ENCODE assay signal across 14 cellular contexts in genomic region chr15:37109151-37109912, GRCh38. TPM values are rescaled to one million over a fixed set of nuclear protein-coding genes. Genes with fewer than 3 reads are reported as not detected.
A peak's percentile ranks its signal among the peaks of the same experiment; 100 is the strongest.
DNase-seq lines count a peak whose midpoint lies in the region; ATAC-seq, FAIRE-seq and TF ChIP-seq lines count a peak whose summit lies in the region.
"Had no signal": no experiment of that assay in that cellular context is flagged by ENCODE, and none has a peak within 500 bp of the region (broad histone marks: within the 10 kb centered on the region; RNA-seq: fewer than 3 reads in every experiment).

No MANE protein-coding gene starts in this region.

- FAIRE-seq in small intestine (lab: Jason Lieb, UNC) = no peak
- FAIRE-seq: bronchial epithelial cell had no signal

- H3K4me3 Mint-ChIP-seq in endodermal cell (peak overlapping the region; percentile 61), nephron (peak overlapping the region; percentile 96 to 98 (median 98))
- H3K4me3 Mint-ChIP-seq in activated CD8-positive, alpha-beta memory T cell treated with anti-CD3 and anti-CD28 coated beads, Interleukin-2, amount 10 ng/mL, durations not matched to agents 7 days and 5 days = no peak overlapping the region
- H3K4me3 Mint-ChIP-seq: natural killer cell treated with Interleukin-12 subunit alpha and Interleukin-12 subunit beta and Interleukin-15 and Interleukin-18, amount 100 ng/mL, for 72 hours had no signal

- H3K9ac ChIP-seq in endodermal cell (ENCODE audit: extremely low read depth, low read length, poor library complexity, severe bottlenecking) = no peak overlapping the region

- POLR2A ChIA-PET in HEK293T (lab: Yijun Ruan, JAX) = interaction anchor here (1.7 kb wide), 1 partner anchor 212 kb away, joined by 6 read pairs; no protein-coding TSS in a partner anchor

- H3K4me3 ChIP-seq in left ventricle myocardium inferior = peak overlapping the region; percentile 66
- H3K4me3 ChIP-seq in endodermal cell (ENCODE audit: low read length) = peak overlapping the region; percentile 82
- peak overlapping the region in 1 of 2 donors; percentile 62 for H3K4me3 ChIP-seq in small intestine (ENCODE audit: low read depth in 1 of 2, low read length in 2 of 2)

- WGBS in endodermal cell (ENCODE audit: insufficient coverage in 1 of 2, insufficient read length in 1 of 2), 2 experiments = 1 to 9% methylated on average over 13 to 18 of the region's 18 CpGs
- WGBS in small intestine, 3 donors = 14 to 42% (median 27%) methylated on average over 18 of the region's 18 CpGs

- H3K4me1 Mint-ChIP-seq in endodermal cell (peaks cover 57% of the 10 kb centered on the region), nephron (peaks cover 54% of the 10 kb centered on the region)
- H3K4me1 Mint-ChIP-seq in activated CD8-positive, alpha-beta memory T cell treated with anti-CD3 and anti-CD28 coated beads, Interleukin-2, amount 10 ng/mL, durations not matched to agents 7 days and 5 days = peaks cover 2% of the 10 kb centered on the region

- no peaks in the 10 kb centered on the region for H3K9me3 ChIP-seq in left ventricle myocardium inferior (replicated peaks)
- H3K9me3 ChIP-seq in endodermal cell (ENCODE audit: control insufficient read depth, low read length) = no peaks in the 10 kb centered on the region
- H3K9me3 ChIP-seq in small intestine (ENCODE audit: control insufficient read depth, low read depth) = no peaks in the 10 kb centered on the region

- H3K9me3 Mint-ChIP-seq in endodermal cell (no peaks in the 10 kb centered on the region), nephron (no peaks in the 10 kb centered on the region)
- no peaks in the 10 kb centered on the region for H3K9me3 Mint-ChIP-seq in activated CD8-positive, alpha-beta memory T cell treated with anti-CD3 and anti-CD28 coated beads, Interleukin-2, amount 10 ng/mL, durations not matched to agents 7 days and 5 days (ENCODE audit: low read depth)
- H3K9me3 Mint-ChIP-seq: natural killer cell treated with Interleukin-12 subunit alpha and Interleukin-12 subunit beta and Interleukin-15 and Interleukin-18, amount 100 ng/mL, for 72 hours had no signal

- no peaks in the 10 kb centered on the region for H3K36me3 Mint-ChIP-seq in endodermal cell (ENCODE audit: low read depth)
- peaks cover 10% of the 10 kb centered on the region for H3K36me3 Mint-ChIP-seq in nephron (ENCODE audit: low read depth)
- H3K36me3 Mint-ChIP-seq in activated CD8-positive, alpha-beta memory T cell treated with anti-CD3 and anti-CD28 coated beads, Interleukin-2, amount 10 ng/mL, durations not matched to agents 7 days and 5 days = peaks cover 2% of the 10 kb centered on the region

- DNase-seq in left ventricle myocardium inferior = no peak
- DNase-seq in left ventricle myocardium superior = no peak
- peak; percentile 82 for DNase-seq in endodermal cell
- DNase-seq in activated CD8-positive, alpha-beta memory T cell treated with anti-CD3 and anti-CD28 coated beads, Interleukin-2, amount 10 ng/mL, durations not matched to agents 7 days and 5 days = no peak
- no peak for DNase-seq in HEK293T (ENCODE audit: extremely low spot score)
- no peak for DNase-seq in small intestine
- no peak for DNase-seq in HuH-7 (ENCODE audit: low spot score)
- DNase-seq: activated CD4-positive, alpha-beta T cell treated with anti-CD3 and anti-CD28 coated beads for 48 hours; DND-41; NCI-H2107; stimulated activated CD4-positive, alpha-beta T cell treated with anti-CD3 and anti-CD28 coated beads, Interleukin-12 subunit alpha, Interleukin-12 subunit beta, amount 100 ng/mL, for 4 hours had no signal

- no peak overlapping the region for H3K27ac Mint-ChIP-seq in endodermal cell
- H3K27ac Mint-ChIP-seq in nephron = peak overlapping the region; percentile 98 to 100 (median 100)
- no peak overlapping the region for H3K27ac Mint-ChIP-seq in activated CD8-positive, alpha-beta memory T cell treated with anti-CD3 and anti-CD28 coated beads, Interleukin-2, amount 10 ng/mL, durations not matched to agents 7 days and 5 days
- H3K27ac Mint-ChIP-seq: natural killer cell treated with Interleukin-12 subunit alpha and Interleukin-12 subunit beta and Interleukin-15 and Interleukin-18, amount 100 ng/mL, for 72 hours had no signal

- intact Hi-C loops in left ventricle myocardium inferior (cut with micrococcal nuclease) = loop anchor here (5.0 kb wide), 1 partner anchor 227 kb away; no protein-coding TSS in a partner anchor
- intact Hi-C loops in left ventricle myocardium superior (cut with micrococcal nuclease) = no loop called here

- H3K36me3 ChIP-seq in left ventricle myocardium inferior (no peaks in the 10 kb centered on the region), endodermal cell (ENCODE audit: control insufficient read depth, insufficient read depth, low read length) (no peaks in the 10 kb centered on the region), small intestine (ENCODE audit: control insufficient read depth in 2 of 2, insufficient read depth in 2 of 2, low read length in 2 of 2) (no peaks in the 10 kb centered on the region)

- H3K4me1 ChIP-seq in left ventricle myocardium inferior (peaks cover 29% of the 10 kb centered on the region), endodermal cell (ENCODE audit: control insufficient read depth, insufficient read depth, low read length) (peaks cover 4% of the 10 kb centered on the region), small intestine (ENCODE audit: control insufficient read depth in 2 of 2, insufficient read depth in 1 of 2, low read depth in 1 of 2, low read length in 1 of 2) (peaks cover 0 to 1% of the 10 kb centered on the region in 2 donors)

- ATAC-seq in left ventricle myocardium superior = no peak
- ATAC-seq in activated CD8-positive, alpha-beta memory T cell treated with anti-CD3 and anti-CD28 coated beads, Interleukin-2, amount 10 ng/mL, durations not matched to agents 7 days and 5 days = no peak
- ATAC-seq: natural killer cell treated with Interleukin-12 subunit alpha and Interleukin-12 subunit beta and Interleukin-15 and Interleukin-18, amount 100 ng/mL, for 72 hours had no signal

- peak overlapping the region; percentile 97 for H3K27ac ChIP-seq in left ventricle myocardium inferior (replicated peaks)
- no peak overlapping the region for H3K27ac ChIP-seq in endodermal cell (ENCODE audit: low read depth, low read length)
- no peak overlapping the region for H3K27ac ChIP-seq in small intestine (ENCODE audit: low read depth in 1 of 2, low read length in 1 of 2)

- TF ChIP-seq CTCF in left ventricle myocardium inferior (IDR thresholded peaks at IDR 0.05; ENCODE audit: borderline replicate concordance) (no peak), endodermal cell (conservative IDR thresholded peaks at IDR 0.05) (no peak), nephron (IDR thresholded peaks at IDR 0.05; ENCODE audit: unreplicated experiment in 3 of 3) (no peak)

- H3K27me3 Mint-ChIP-seq in endodermal cell (ENCODE audit: insufficient read depth) = peaks cover 93% of the 10 kb centered on the region
- peaks cover 82% of the 10 kb centered on the region for H3K27me3 Mint-ChIP-seq in nephron (ENCODE audit: low read depth)
- peaks cover 88% of the 10 kb centered on the region for H3K27me3 Mint-ChIP-seq in activated CD8-positive, alpha-beta memory T cell treated with anti-CD3 and anti-CD28 coated beads, Interleukin-2, amount 10 ng/mL, durations not matched to agents 7 days and 5 days

- H3K27me3 ChIP-seq in left ventricle myocardium inferior (ENCODE audit: low read depth) = peaks cover 61% of the 10 kb centered on the region
- H3K27me3 ChIP-seq in endodermal cell (ENCODE audit: control insufficient read depth, insufficient read depth, low read length, poor library complexity, severe bottlenecking) = peaks cover 89% of the 10 kb centered on the region
- H3K27me3 ChIP-seq in small intestine (ENCODE audit: control insufficient read depth in 2 of 2, insufficient read depth in 2 of 2, low read length in 2 of 2) = peaks cover 0 to 20% of the 10 kb centered on the region in 2 donors

- CTCF ChIA-PET in activated CD8-positive, alpha-beta memory T cell treated with anti-CD3 and anti-CD28 coated beads, Interleukin-2, amount 10 ng/mL, durations not matched to agents 7 days and 5 days (lab: Charles Lee) = no interaction called here
- CTCF ChIA-PET in HEK293T (lab: Yijun Ruan, JAX) = interaction anchor here (1.0 kb wide), 1 partner anchor 12 kb away, joined by 3 read pairs; no protein-coding TSS in a partner anchor

TF ChIP-seq in HEK293T, 16 proteins besides CTCF, POLR2A, EP300 and RAD21:
- TF ChIP-seq NFRKB (IDR thresholded peaks at IDR 0.05) (no peak), SP1 (IDR thresholded peaks at IDR 0.05) (no peak), LEF1 (IDR thresholded peaks at IDR 0.05; ENCODE audit: borderline replicate concordance) (no peak), CTBP1 (IDR thresholded peaks at IDR 0.05; ENCODE audit: borderline replicate concordance) (no peak), TARDBP (IDR thresholded peaks at IDR 0.05) (no peak), HDGF (IDR thresholded peaks at IDR 0.05; ENCODE audit: borderline replicate concordance) (no peak), L3MBTL2 (conservative IDR thresholded peaks at IDR 0.05) (no peak), ELF4 (IDR thresholded peaks at IDR 0.05) (no peak), SUZ12 (IDR thresholded peaks at IDR 0.05) (no peak), FOXA1 (IDR thresholded peaks at IDR 0.05) (no peak), ZNF384 (IDR thresholded peaks at IDR 0.05) (no peak), FOXK2 (IDR thresholded peaks at IDR 0.05) (no peak), BHLHE40 (IDR thresholded peaks at IDR 0.05; ENCODE audit: borderline replicate concordance) (no peak), ARNT (IDR thresholded peaks at IDR 0.05) (no peak), FOXM1 (IDR thresholded peaks at IDR 0.05; ENCODE audit: borderline replicate concordance) (no peak)

RNA-seq across cellular contexts. Expression of gene MEIS2, which starts 9.0 kb away (rescaled TPM):
- 36.0 TPM for total RNA-seq in left ventricle myocardium inferior
- total RNA-seq in left ventricle myocardium superior = 44.9 TPM
- 1 to 10 TPM; 7.1 to 9.7 TPM for total RNA-seq in endodermal cell
- polyA plus RNA-seq in endodermal cell (2013, experiment 1 of 2) = 143 TPM
- polyA plus RNA-seq in endodermal cell (2013, experiment 2 of 2) = 119 TPM
- total RNA-seq in activated CD8-positive, alpha-beta memory T cell treated with anti-CD3 and anti-CD28 coated beads, Interleukin-2, amount 10 ng/mL, durations not matched to agents 7 days and 5 days = under 1 TPM in 1 of 2 experiments, not detected in 1; 0.07 TPM
- 10 to 100 TPM in 2 of 3 donors, 1 to 10 TPM in 1; 8.7 to 13.2 (median 11.8) TPM for polyA plus RNA-seq in small intestine

Comparison
In these comparisons a context has a peak if more than half of its experiments do, and no peak if none do; other contexts are left out.
1. H3K27ac Mint-ChIP-seq: peak in nephron (3 of 3); none in endodermal cell (single experiment) and activated CD8-positive, alpha-beta memory T cell treated with anti-CD3 and anti-CD28 coated beads, Interleukin-2, amount 10 ng/mL, durations not matched to agents 7 days and 5 days (single experiment).
2. RNA of gene MEIS2, which starts 9.0 kb away (total RNA-seq): 44.9 TPM in left ventricle myocardium superior (single experiment), 36.0 TPM in left ventricle myocardium inferior (single experiment) and 7.1 to 9.7 TPM in endodermal cell; 0.07 TPM in activated CD8-positive, alpha-beta memory T cell treated with anti-CD3 and anti-CD28 coated beads, Interleukin-2, amount 10 ng/mL, durations not matched to agents 7 days and 5 days; every median in the first group is over 4 times any median in the second.